2 cellular contexts compared by ENCODE assay signal in the genomic region with DNA sequence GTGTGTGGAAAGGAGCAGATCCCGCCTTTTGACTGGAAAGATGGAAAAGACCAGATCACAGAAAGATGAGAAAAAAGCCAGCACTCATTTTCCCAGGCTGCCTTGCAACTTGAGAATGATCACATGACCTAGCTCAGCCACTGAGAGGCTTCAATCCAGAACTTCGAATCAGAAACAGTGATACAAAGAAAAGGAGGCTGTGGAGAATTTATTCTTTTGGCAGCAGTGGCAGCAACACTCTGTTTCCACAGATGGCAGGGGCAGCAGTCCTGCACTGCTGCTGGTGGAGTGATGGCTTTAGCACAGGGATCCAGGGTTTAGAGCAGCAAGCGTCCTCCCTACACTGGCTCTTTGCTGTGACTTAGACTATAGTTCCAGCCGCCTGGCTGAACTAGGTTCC.
TF ChIP-seq lines count a peak whose summit lies in the region.

No MANE protein-coding gene starts in this region.

TF ChIP-seq in IMR-90, 13 proteins besides CTCF, POLR2A, EP300 and RAD21:
- TF ChIP-seq CEBPB (IDR thresholded peaks at IDR 0.05; ENCODE audit: low read depth, low read length) = no peak
- no peak for TF ChIP-seq BHLHE40 (IDR thresholded peaks at IDR 0.05; ENCODE audit: low read depth, low read length)
- TF ChIP-seq NFE2L2 (IDR thresholded peaks at IDR 0.05; ENCODE audit: low read depth, low read length) = no peak
- TF ChIP-seq, protein P1, sequence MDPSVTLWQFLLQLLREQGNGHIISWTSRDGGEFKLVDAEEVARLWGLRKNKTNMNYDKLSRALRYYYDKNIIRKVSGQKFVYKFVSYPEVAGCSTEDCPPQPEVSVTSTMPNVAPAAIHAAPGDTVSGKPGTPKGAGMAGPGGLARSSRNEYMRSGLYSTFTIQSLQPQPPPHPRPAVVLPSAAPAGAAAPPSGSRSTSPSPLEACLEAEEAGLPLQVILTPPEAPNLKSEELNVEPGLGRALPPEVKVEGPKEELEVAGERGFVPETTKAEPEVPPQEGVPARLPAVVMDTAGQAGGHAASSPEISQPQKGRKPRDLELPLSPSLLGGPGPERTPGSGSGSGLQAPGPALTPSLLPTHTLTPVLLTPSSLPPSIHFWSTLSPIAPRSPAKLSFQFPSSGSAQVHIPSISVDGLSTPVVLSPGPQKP (IDR thresholded peaks at IDR 0.05; ENCODE audit: borderline replicate concordance, low read depth, low read length) = no peak

TF ChIP-seq in SK-N-SH treated with all-trans-retinoic acid at 6 μM for 48 hours, 23 proteins besides CTCF, POLR2A, EP300 and RAD21:
- TF ChIP-seq ZC3H10 (CRISPR knock-in tag; IDR thresholded peaks at IDR 0.05) = no peak
- TF ChIP-seq BACH2 (CRISPR knock-in tag; IDR thresholded peaks at IDR 0.05; ENCODE audit: borderline replicate concordance) = no peak
- no peak for TF ChIP-seq SNAI2 (CRISPR knock-in tag; IDR thresholded peaks at IDR 0.05)
- TF ChIP-seq, protein P2, sequence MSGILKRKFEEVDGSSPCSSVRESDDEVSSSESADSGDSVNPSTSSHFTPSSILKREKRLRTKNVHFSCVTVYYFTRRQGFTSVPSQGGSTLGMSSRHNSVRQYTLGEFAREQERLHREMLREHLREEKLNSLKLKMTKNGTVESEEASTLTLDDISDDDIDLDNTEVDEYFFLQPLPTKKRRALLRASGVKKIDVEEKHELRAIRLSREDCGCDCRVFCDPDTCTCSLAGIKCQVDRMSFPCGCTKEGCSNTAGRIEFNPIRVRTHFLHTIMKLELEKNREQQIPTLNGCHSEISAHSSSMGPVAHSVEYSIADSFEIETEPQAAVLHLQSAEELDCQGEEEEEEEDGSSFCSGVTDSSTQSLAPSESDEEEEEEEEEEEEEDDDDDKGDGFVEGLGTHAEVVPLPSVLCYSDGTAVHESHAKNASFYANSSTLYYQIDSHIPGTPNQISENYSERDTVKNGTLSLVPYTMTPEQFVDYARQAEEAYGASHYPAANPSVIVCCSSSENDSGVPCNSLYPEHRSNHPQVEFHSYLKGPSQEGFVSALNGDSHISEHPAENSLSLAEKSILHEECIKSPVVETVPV (CRISPR knock-in tag; IDR thresholded peaks at IDR 0.05) = no peak
- TF ChIP-seq ISL1 (CRISPR knock-in tag; IDR thresholded peaks at IDR 0.05) = no peak
